In genomic region chr6:115356371-115356770, GRCh38 we compare ENCODE assay signal across 8 cellular contexts.
"Had no signal": no experiment of that assay in that cellular context is flagged by ENCODE, and none has a peak within 500 bp of the region (broad histone marks: within the 10 kb centered on the region; RNA-seq: fewer than 3 reads in every experiment).

No MANE protein-coding gene starts in this region.

- H3K36me3 ChIP-seq: HAP-1 had no signal

- ATAC-seq: HCT116, HepG2, K562 had no signal

- H3K27ac ChIP-seq: HL-60 had no signal

- H3K4me3 ChIP-seq: HAP-1, K562 had no signal

- DNase-seq: GOT3, H7, KG1 had no signal

- H3K4me1 ChIP-seq: HAP-1 had no signal

- H3K9me3 ChIP-seq: HAP-1 had no signal
